In the genomic region with DNA sequence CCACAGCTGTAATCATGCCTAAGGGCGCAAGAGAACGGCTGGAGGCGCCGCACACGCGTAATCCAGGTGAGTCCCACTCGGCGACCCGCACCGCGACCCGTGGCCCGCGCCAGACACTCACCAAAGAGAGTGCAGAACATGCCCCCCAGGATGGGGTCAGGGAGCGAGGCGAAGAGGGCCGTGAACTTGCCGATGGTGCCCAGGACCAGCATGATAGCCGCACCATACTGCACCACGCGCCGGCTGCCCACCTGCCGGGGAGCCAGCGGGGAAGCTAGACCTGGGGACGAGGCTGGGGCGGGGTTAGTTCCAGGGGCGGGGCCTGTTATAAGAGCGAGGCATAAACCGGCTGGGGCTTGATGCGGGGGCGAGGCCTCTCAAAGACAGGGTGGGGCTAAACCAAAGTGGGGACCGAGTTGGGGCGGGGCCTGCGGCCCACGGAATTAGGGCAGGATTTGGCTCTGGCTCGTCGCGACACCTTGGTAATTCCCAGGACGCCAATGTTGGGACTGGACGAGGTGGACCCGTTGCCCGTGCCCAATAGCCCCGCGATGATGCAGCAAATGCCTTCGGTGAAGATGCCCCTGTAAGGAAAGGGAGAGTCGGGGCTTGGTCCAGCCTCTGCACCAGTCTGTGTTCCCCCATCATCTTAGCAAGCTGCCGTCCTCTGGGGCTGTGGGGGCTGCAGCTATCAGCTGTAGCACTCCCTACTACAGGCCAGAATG, we compare ENCODE assay signal across 23 cellular contexts. TPM values are rescaled to one million over a fixed set of nuclear protein-coding genes. Genes with fewer than 3 reads are reported as not detected.
DNase-seq lines count a peak whose midpoint lies in the region; ATAC-seq and TF ChIP-seq lines count a peak whose summit lies in the region.
"Had no signal": no experiment of that assay in that cellular context is flagged by ENCODE, and none has a peak within 500 bp of the region (broad histone marks: within the 10 kb centered on the region; RNA-seq: fewer than 3 reads in every experiment).

No MANE protein-coding gene starts in this region.

- peak; percentile 56 for DNase-seq in activated effector memory CD4-positive, alpha-beta T cell treated with anti-CD3 and anti-CD28 coated beads, Interleukin-2, amount 50 U/mL, for 16 hours
- DNase-seq in activated effector memory CD4-positive, alpha-beta T cell treated with Interleukin-2 at 50 U/mL for 16 hours = no peak
- peak; percentile 85 for DNase-seq in chondrocyte (ENCODE audit: low spot score)
- DNase-seq in left lobe of liver (ENCODE audit: low spot score) = peak; percentile 42
- peak; percentile 8 for DNase-seq in transverse colon
- no peak for DNase-seq in smooth muscle cell (lab: John Stamatoyannopoulos, UW; ENCODE audit: unreplicated experiment)
- no peak for DNase-seq in kidney tubule cell (ENCODE audit: low spot score)
- no peak for DNase-seq in activated gamma-delta T cell (lab: John Stamatoyannopoulos, UW)
- DNase-seq: 8988T; activated CD4-positive, alpha-beta T cell treated with anti-CD3 and anti-CD28 coated beads, Interleukin-2, amount 10 ng/mL, durations not matched to agents 7 days and 5 days; caudate nucleus; CD4-positive, alpha-beta memory T cell; dermis blood vessel endothelial cell; left colon; naive thymus-derived CD8-positive, alpha-beta T cell; NCI-H774; SK-N-SH; upper lobe of left lung had no signal

- TF ChIP-seq CTCF in chondrocyte (IDR thresholded peaks at IDR 0.05) (no peak), transverse colon (IDR thresholded peaks at IDR 0.05) (no peak), smooth muscle cell (IDR thresholded peaks at IDR 0.05; ENCODE audit: borderline replicate concordance, insufficient read depth, poor library complexity, severe bottlenecking) (no peak)

- no peak for TF ChIP-seq POLR2A in transverse colon (IDR thresholded peaks at IDR 0.05)

- no peaks in the 10 kb centered on the region for H3K9me3 Mint-ChIP-seq in chondrocyte (ENCODE audit: low read depth)
- H3K9me3 Mint-ChIP-seq: activated CD4-positive, alpha-beta T cell treated with anti-CD3 and anti-CD28 coated beads, Interleukin-2, amount 10 ng/mL, durations not matched to agents 7 days and 5 days; CD4-positive, alpha-beta memory T cell; mesothelial cell of epicardium; naive thymus-derived CD8-positive, alpha-beta T cell had no signal

- H3K27me3 Mint-ChIP-seq in chondrocyte (ENCODE audit: low read depth) = no peaks in the 10 kb centered on the region
- H3K27me3 Mint-ChIP-seq: activated CD4-positive, alpha-beta T cell treated with anti-CD3 and anti-CD28 coated beads, Interleukin-2, amount 10 ng/mL, durations not matched to agents 7 days and 5 days; activated naive CD8-positive, alpha-beta T cell; CD4-positive, alpha-beta memory T cell; naive thymus-derived CD8-positive, alpha-beta T cell had no signal

- WGBS in transverse colon (ENCODE audit: low coverage in 1 of 2), 2 donors = 84 to 94% methylated on average over 7 to 47 of the region's 47 CpGs
- WGBS in smooth muscle cell (ENCODE audit: low lambda C conversion rate) = 92% methylated on average over 47 of the region's 47 CpGs

- no peak overlapping the region for H3K27ac Mint-ChIP-seq in chondrocyte (ENCODE audit: unreplicated experiment)
- H3K27ac Mint-ChIP-seq: activated CD4-positive, alpha-beta T cell treated with anti-CD3 and anti-CD28 coated beads, Interleukin-2, amount 10 ng/mL, durations not matched to agents 7 days and 5 days; activated naive CD8-positive, alpha-beta T cell; mesothelial cell of epicardium had no signal

- H3F3A ChIP-seq in smooth muscle cell (ENCODE audit: low read depth) = no peaks in the 10 kb centered on the region

- no peak overlapping the region for H3K9ac ChIP-seq in smooth muscle cell (ENCODE audit: low read depth)
- H3K9ac ChIP-seq: SK-N-SH had no signal

- H3K79me2 ChIP-seq in smooth muscle cell (ENCODE audit: low read depth) = no peaks in the 10 kb centered on the region

- no peaks in the 10 kb centered on the region for H3K9me3 ChIP-seq in transverse colon
- no peaks in the 10 kb centered on the region for H3K9me3 ChIP-seq in smooth muscle cell (replicated peaks; ENCODE audit: low read depth)
- H3K9me3 ChIP-seq: ascending aorta, SK-N-SH, upper lobe of left lung had no signal

- peaks cover 2% of the 10 kb centered on the region for H3K36me3 Mint-ChIP-seq in chondrocyte (ENCODE audit: low read depth)

- no peak overlapping the region for H2AFZ ChIP-seq in smooth muscle cell (ENCODE audit: low read depth)

- peaks cover 9% of the 10 kb centered on the region for H3K4me1 Mint-ChIP-seq in chondrocyte (ENCODE audit: low read depth)

- no peak overlapping the region for H3K27ac ChIP-seq in transverse colon
- no peak overlapping the region for H3K27ac ChIP-seq in smooth muscle cell (ENCODE audit: low read depth)
- H3K27ac ChIP-seq: ascending aorta, upper lobe of left lung had no signal

- H3K36me3 ChIP-seq in transverse colon = no peaks in the 10 kb centered on the region
- H3K36me3 ChIP-seq in smooth muscle cell (ENCODE audit: low read depth) = no peaks in the 10 kb centered on the region

- no peak overlapping the region for H3K4me3 ChIP-seq in transverse colon
- no peak overlapping the region for H3K4me3 ChIP-seq in smooth muscle cell
- H3K4me3 ChIP-seq: ascending aorta, upper lobe of left lung had no signal

- H3K4me1 ChIP-seq in transverse colon = peaks cover 18 to 26% (median 25%) of the 10 kb centered on the region in 4 donors
- no peaks in the 10 kb centered on the region for H3K4me1 ChIP-seq in smooth muscle cell (ENCODE audit: low read depth)
- H3K4me1 ChIP-seq: ascending aorta, upper lobe of left lung had no signal

- H3K27me3 ChIP-seq in transverse colon = no peaks in the 10 kb centered on the region
- H3K27me3 ChIP-seq in smooth muscle cell (ENCODE audit: low read depth) = no peaks in the 10 kb centered on the region
- H3K27me3 ChIP-seq: ascending aorta, upper lobe of left lung had no signal

- no peak overlapping the region for H3K4me2 ChIP-seq in smooth muscle cell
- H3K4me2 ChIP-seq: SK-N-SH had no signal

- intact Hi-C loops in transverse colon (cut with DNase I; ENCODE audit: low total_unique reads) = no loop called here

- no peak overlapping the region for H3K4me3 Mint-ChIP-seq in chondrocyte (ENCODE audit: unreplicated experiment)
- H3K4me3 Mint-ChIP-seq: activated CD4-positive, alpha-beta T cell treated with anti-CD3 and anti-CD28 coated beads, Interleukin-2, amount 10 ng/mL, durations not matched to agents 7 days and 5 days; activated naive CD8-positive, alpha-beta T cell; CD4-positive, alpha-beta memory T cell; mesothelial cell of epicardium; naive thymus-derived CD8-positive, alpha-beta T cell had no signal

- ATAC-seq in left lobe of liver = no peak
- ATAC-seq: left colon had no signal

- no peak for TF ChIP-seq EP300 in transverse colon (IDR thresholded peaks at IDR 0.05; ENCODE audit: low read depth)

- H4K20me1 ChIP-seq in smooth muscle cell (ENCODE audit: low read depth) = no peaks in the 10 kb centered on the region

- in situ Hi-C loops in transverse colon (cut with MboI; ENCODE audit: low pct_ligation_motif_present in 1 of 4, low pct_unique_long_range_greater_than_20kb in 1 of 4, low sequenced_read_pairs in 3 of 4) = no loop called here

RNA-seq across cellular contexts. Expression of gene SLC23A1, which starts 4.8 kb away (rescaled TPM):
- not detected in 3 replicates for total RNA-seq in chondrocyte
- total RNA-seq in left lobe of liver = 35.5 TPM
- 1 to 10 TPM in 2 of 4 donors, under 1 TPM in 1, not detected in 1; 0.80 to 9.5 (median 7.4) TPM for total RNA-seq in transverse colon
- not detected in 2 replicates for total RNA-seq in smooth muscle cell
- 0.22 and 0.35 TPM in 2 replicates for polyA plus RNA-seq in smooth muscle cell
- total RNA-seq: ascending aorta; CD4-positive, alpha-beta memory T cell; dermis blood vessel endothelial cell; glomerular endothelial cell; mesothelial cell of epicardium; omental fat pad had no signal
- polyA plus RNA-seq: CD4-positive, alpha-beta memory T cell; SK-N-SH had no signal

RNA-seq across cellular contexts. Expression of gene MZB1, which starts 11.4 kb away (rescaled TPM):
- total RNA-seq in chondrocyte = not detected in 3 replicates
- total RNA-seq in left lobe of liver = 0.96 TPM
- total RNA-seq in transverse colon = 10 to 100 TPM in 1 of 4 donors, 1 to 10 TPM in 1, not detected in 2; 4.0 to 39.2 TPM
- total RNA-seq in smooth muscle cell = not detected in 2 replicates
- polyA plus RNA-seq in smooth muscle cell = 0.19 TPM in 1 of 2 replicates, not detected in the other
- total RNA-seq: dermis blood vessel endothelial cell had no signal
- polyA plus RNA-seq: SK-N-SH had no signal

RNA-seq across cellular contexts. Expression of gene PROB1, which starts 16.6 kb away (rescaled TPM):
- total RNA-seq in chondrocyte = 0.97 to 2.4 TPM (median 2.3 TPM) in 3 replicates
- 0.75 TPM for total RNA-seq in left lobe of liver
- total RNA-seq in transverse colon = 1 to 10 TPM in 1 of 4 donors, under 1 TPM in 2, not detected in 1; 0.55 to 1.1 (median 0.60) TPM
- total RNA-seq in smooth muscle cell = 0.90 and 1.2 TPM in 2 replicates
- polyA plus RNA-seq in smooth muscle cell = 3.8 and 5.7 TPM in 2 replicates

RNA-seq across cellular contexts. Expression of gene SPATA24, which starts 25.6 kb away (rescaled TPM):
- total RNA-seq in chondrocyte = 2.7 to 3.7 TPM (median 3.7 TPM) in 3 replicates
- total RNA-seq in left lobe of liver = 2.2 TPM
- 1 to 10 TPM in 2 of 4 donors, not detected in 2; 3.0 TPM for total RNA-seq in transverse colon
- 2.0 and 4.0 TPM in 2 replicates for total RNA-seq in smooth muscle cell
- 2.2 and 2.6 TPM in 2 replicates for polyA plus RNA-seq in smooth muscle cell
- total RNA-seq: ascending aorta had no signal

RNA-seq across cellular contexts. Expression of gene PAIP2, which starts 36.6 kb away (rescaled TPM):
- total RNA-seq in chondrocyte (43.8 to 53.0 TPM (median 47.9 TPM) in 3 replicates), left lobe of liver (31.6 TPM), transverse colon (10 to 100 TPM; 13.8 to 67.3 (median 36.5) TPM), smooth muscle cell (96.1 and 98.1 TPM in 2 replicates)
- 120 and 123 TPM in 2 replicates for polyA plus RNA-seq in smooth muscle cell

Comparison
In these comparisons a context has a peak if more than half of its experiments do, and no peak if none do; other contexts are left out.
1. DNase-seq: peak in activated effector memory CD4-positive, alpha-beta T cell treated with anti-CD3 and anti-CD28 coated beads, Interleukin-2, amount 50 U/mL, for 16 hours (single experiment), chondrocyte (single experiment), left lobe of liver (single experiment) and transverse colon (single experiment); none in activated effector memory CD4-positive, alpha-beta T cell treated with Interleukin-2 at 50 U/mL for 16 hours (single experiment), smooth muscle cell (single experiment), kidney tubule cell (single experiment) and activated gamma-delta T cell (single experiment).